ENCODE assay signal across 8 cellular contexts in genomic region chr12:20798561-20798960, GRCh38. TPM values are rescaled to one million over a fixed set of nuclear protein-coding genes. Genes with fewer than 3 reads are reported as not detected.
DNase-seq lines count a peak whose midpoint lies in the region; ATAC-seq and TF ChIP-seq lines count a peak whose summit lies in the region.

No MANE protein-coding gene starts in this region.

- no peaks in the 10 kb centered on the region for H3K4me1 Mint-ChIP-seq in CD8-positive, alpha-beta T cell (ENCODE audit: low read depth)
- H3K4me1 Mint-ChIP-seq in naive thymus-derived CD4-positive, alpha-beta T cell, result no peaks in the 10 kb centered on the region

- no peak overlapping the region for H3K4me3 Mint-ChIP-seq in CD8-positive, alpha-beta T cell
- H3K4me3 Mint-ChIP-seq in naive thymus-derived CD4-positive, alpha-beta T cell, result no peak overlapping the region

- TF ChIP-seq CTCF in breast epithelium (IDR thresholded peaks at IDR 0.05) (peak in 2 of 3 donors; percentile 27 to 32), lower leg skin (IDR thresholded peaks at IDR 0.05) (no peak), foreskin keratinocyte (conservative IDR thresholded peaks at IDR 0.05) (no peak)
- no peak for TF ChIP-seq CTCF in CD8-positive, alpha-beta T cell (IDR thresholded peaks at IDR 0.05)

- H3K4me1 ChIP-seq in breast epithelium (no peaks in the 10 kb centered on the region), foreskin keratinocyte (no peaks in the 10 kb centered on the region)
- H3K4me1 ChIP-seq in CD8-positive, alpha-beta T cell (ENCODE audit: insufficient read depth, low read length), result no peaks in the 10 kb centered on the region
- no peaks in the 10 kb centered on the region for H3K4me1 ChIP-seq in naive thymus-derived CD4-positive, alpha-beta T cell (ENCODE audit: control insufficient read depth in 2 of 2, insufficient read depth in 2 of 2, low read length in 2 of 2)

- 18 to 32% methylated on average over 1 of the region's 1 CpG for WGBS in lower leg skin, 2 donors

- intact Hi-C loops in breast epithelium (cut with DNase I; ENCODE audit: low total_unique reads), result no loop called here
- intact Hi-C loops in lower leg skin (cut with DNase I; ENCODE audit: low total_unique reads), result no loop called here
- intact Hi-C loops in CD8-positive, alpha-beta T cell (cut with DNase I, micrococcal nuclease), result no loop called here
- intact Hi-C loops in naive thymus-derived CD4-positive, alpha-beta T cell (cut with micrococcal nuclease), result no loop called here

- H3K27me3 ChIP-seq in breast epithelium (no peaks in the 10 kb centered on the region), foreskin keratinocyte (no peaks in the 10 kb centered on the region)
- H3K27me3 ChIP-seq in CD8-positive, alpha-beta T cell (ENCODE audit: insufficient read depth, low read length), result no peaks in the 10 kb centered on the region
- no peaks in the 10 kb centered on the region for H3K27me3 ChIP-seq in naive thymus-derived CD4-positive, alpha-beta T cell (ENCODE audit: control insufficient read depth in 2 of 2, insufficient read depth in 2 of 2, low read length in 2 of 2)

- H3K9me3 ChIP-seq in breast epithelium, result no peaks in the 10 kb centered on the region
- no peaks in the 10 kb centered on the region for H3K9me3 ChIP-seq in CD8-positive, alpha-beta T cell (ENCODE audit: low read length)
- H3K9me3 ChIP-seq in naive thymus-derived CD4-positive, alpha-beta T cell (ENCODE audit: control insufficient read depth in 2 of 3, low read length in 3 of 3), result no peaks in the 10 kb centered on the region

- CTCF ChIA-PET in CD8-positive, alpha-beta T cell (lab: Charles Lee), result no interaction called here
- CTCF ChIA-PET in naive thymus-derived CD4-positive, alpha-beta T cell (lab: Charles Lee), result no interaction called here

- no peaks in the 10 kb centered on the region for H3K9me3 Mint-ChIP-seq in CD8-positive, alpha-beta T cell
- H3K9me3 Mint-ChIP-seq in naive thymus-derived CD4-positive, alpha-beta T cell, result peaks cover 0 to 5% (median 0%) of the 10 kb centered on the region in 11 donors

- H3K4me3 ChIP-seq in breast epithelium (no peak overlapping the region), lower leg skin (ENCODE audit: low read depth, poor library complexity, severe bottlenecking) (no peak overlapping the region)
- no peak overlapping the region for H3K4me3 ChIP-seq in CD8-positive, alpha-beta T cell (ENCODE audit: low read depth, low read length)
- no peak overlapping the region for H3K4me3 ChIP-seq in naive thymus-derived CD4-positive, alpha-beta T cell (ENCODE audit: low read length)

- H3K36me3 ChIP-seq in breast epithelium, result no peaks in the 10 kb centered on the region
- no peaks in the 10 kb centered on the region for H3K36me3 ChIP-seq in CD8-positive, alpha-beta T cell (ENCODE audit: insufficient read depth, low read length)
- no peaks in the 10 kb centered on the region for H3K36me3 ChIP-seq in naive thymus-derived CD4-positive, alpha-beta T cell (ENCODE audit: control insufficient read depth in 2 of 3, insufficient read depth in 3 of 3, low read length in 3 of 3)

- POLR2A ChIA-PET in CD8-positive, alpha-beta T cell (lab: Charles Lee), result no interaction called here
- POLR2A ChIA-PET in naive thymus-derived CD4-positive, alpha-beta T cell (lab: Charles Lee), result no interaction called here

- H3K36me3 Mint-ChIP-seq in CD8-positive, alpha-beta T cell, result no peaks in the 10 kb centered on the region
- H3K36me3 Mint-ChIP-seq in naive thymus-derived CD4-positive, alpha-beta T cell, result no peaks in the 10 kb centered on the region

- H3K27ac Mint-ChIP-seq in CD8-positive, alpha-beta T cell, result no peak overlapping the region
- H3K27ac Mint-ChIP-seq in naive thymus-derived CD4-positive, alpha-beta T cell, result no peak overlapping the region

- no peak for TF ChIP-seq POLR2A in breast epithelium (IDR thresholded peaks at IDR 0.05)
- no peak for TF ChIP-seq POLR2A in lower leg skin (IDR thresholded peaks at IDR 0.05)

- ATAC-seq in left lobe of liver, result peak; percentile 95
- ATAC-seq in CD8-positive, alpha-beta T cell, result no peak
- ATAC-seq in foreskin keratinocyte, result no peak
- no peak for ATAC-seq in naive thymus-derived CD4-positive, alpha-beta T cell

- DNase-seq in COLO829 (ENCODE audit: low spot score) (peak; percentile 3), NAMALWA (ENCODE audit: low spot score) (peak; percentile 13), breast epithelium (ENCODE audit: low spot score in 2 of 2) (no peak), left lobe of liver (ENCODE audit: low spot score) (no peak), lower leg skin (ENCODE audit: low spot score in 2 of 2) (no peak), foreskin keratinocyte (no peak)
- no peak for DNase-seq in CD8-positive, alpha-beta T cell
- DNase-seq in naive thymus-derived CD4-positive, alpha-beta T cell, result no peak

- H3K27ac ChIP-seq in breast epithelium (no peak overlapping the region), foreskin keratinocyte (no peak overlapping the region)
- H3K27ac ChIP-seq in CD8-positive, alpha-beta T cell (ENCODE audit: low read depth, low read length), result no peak overlapping the region
- H3K27ac ChIP-seq in naive thymus-derived CD4-positive, alpha-beta T cell (ENCODE audit: low read depth, low read length), result no peak overlapping the region

- no peaks in the 10 kb centered on the region for H3K27me3 Mint-ChIP-seq in CD8-positive, alpha-beta T cell (ENCODE audit: low read depth)
- peaks cover 0 to 2% (median 0%) of the 10 kb centered on the region in 5 donors for H3K27me3 Mint-ChIP-seq in naive thymus-derived CD4-positive, alpha-beta T cell

RNA-seq across cellular contexts. Expression of gene SLCO1B3, which starts 11.9 kb away (rescaled TPM):
- total RNA-seq in breast epithelium (not detected), left lobe of liver (73.3 TPM), lower leg skin (not detected), foreskin keratinocyte (not detected in 2 replicates)
- total RNA-seq in CD8-positive, alpha-beta T cell, result not detected
- not detected in 2 replicates for polyA plus RNA-seq in foreskin keratinocyte
- total RNA-seq in naive thymus-derived CD4-positive, alpha-beta T cell, result not detected
- polyA plus RNA-seq in naive thymus-derived CD4-positive, alpha-beta T cell, result not detected

Comparison
In these comparisons a context has a peak if more than half of its experiments do, and no peak if none do; other contexts are left out.
1. DNase-seq: peak in COLO829 (single experiment) and NAMALWA (single experiment); none in breast epithelium (0 of 2), left lobe of liver (single experiment), lower leg skin (0 of 2), CD8-positive, alpha-beta T cell (0 of 7), foreskin keratinocyte (0 of 2) and naive thymus-derived CD4-positive, alpha-beta T cell (0 of 9).
2. CTCF ChIP-seq: peak in breast epithelium (2 of 3); none in lower leg skin (0 of 3), CD8-positive, alpha-beta T cell (single experiment) and foreskin keratinocyte (single experiment).
3. RNA of gene SLCO1B3, which starts 11.9 kb away (total RNA-seq): 73.3 TPM in left lobe of liver (single experiment); not detected in breast epithelium, not detected in lower leg skin, not detected in CD8-positive, alpha-beta T cell, not detected in foreskin keratinocyte and not detected in naive thymus-derived CD4-positive, alpha-beta T cell; every median in the first group is over 10 times any median in the second.